In genomic region chr6:373773-374724, GRCh38 we compare ENCODE assay signal across 17 cellular contexts. TPM values are rescaled to one million over a fixed set of nuclear protein-coding genes. Genes with fewer than 3 reads are reported as not detected.
DNase-seq lines count a peak whose midpoint lies in the region; ATAC-seq and TF ChIP-seq lines count a peak whose summit lies in the region.
"Had no signal": no experiment of that assay in that cellular context is flagged by ENCODE, and none has a peak within 500 bp of the region (broad histone marks: within the 10 kb centered on the region; RNA-seq: fewer than 3 reads in every experiment).

No MANE protein-coding gene starts in this region.

- POLR2A ChIA-PET in IMR-90 (lab: Charles Lee; ENCODE audit: unreplicated experiment) = no interaction called here

- no peak overlapping the region for H3K23ac ChIP-seq in IMR-90 (ENCODE audit: low read depth, low read length)

- peaks cover 10% of the 10 kb centered on the region for H3K9me3 Mint-ChIP-seq in chondrocyte (ENCODE audit: low read depth)
- no peaks in the 10 kb centered on the region for H3K9me3 Mint-ChIP-seq in activated T-cell treated with anti-CD3 and anti-CD28 coated beads, Interleukin-2, amount 50 U/mL, for 24 hours
- H3K9me3 Mint-ChIP-seq in activated naive CD4-positive, alpha-beta T cell treated with anti-CD3 and anti-CD28 coated beads, Interleukin-2, amount 50 U/mL, for 72 hours = peaks cover 4 to 5% of the 10 kb centered on the region in 2 donors
- H3K9me3 Mint-ChIP-seq: activated CD8-positive, alpha-beta T cell treated with anti-CD3 and anti-CD28 coated beads for 36 hours had no signal

- no peak overlapping the region for H4K5ac ChIP-seq in IMR-90 (ENCODE audit: low read depth, low read length)

- H3K27ac Mint-ChIP-seq in chondrocyte (ENCODE audit: unreplicated experiment) = no peak overlapping the region
- H3K27ac Mint-ChIP-seq in activated T-cell treated with anti-CD3 and anti-CD28 coated beads, Interleukin-2, amount 50 U/mL, for 24 hours = no peak overlapping the region
- no peak overlapping the region for H3K27ac Mint-ChIP-seq in activated naive CD4-positive, alpha-beta T cell treated with anti-CD3 and anti-CD28 coated beads, Interleukin-2, amount 50 U/mL, for 72 hours
- H3K27ac Mint-ChIP-seq: activated CD8-positive, alpha-beta T cell treated with anti-CD3 and anti-CD28 coated beads for 36 hours; CD4-positive, CD25-positive, alpha-beta regulatory T cell; effector memory CD8-positive, alpha-beta T cell had no signal

- no peak overlapping the region for H2BK15ac ChIP-seq in IMR-90 (ENCODE audit: low read depth, low read length)

- BruUV-seq in IMR-90 (replicated peaks; lab: Mats Ljungman, UMichigan) = no TSS peak

- H4K8ac ChIP-seq in IMR-90 (ENCODE audit: low read depth in 2 of 2, low read length in 2 of 2) = no peak overlapping the region

- H2BK120ac ChIP-seq in IMR-90 (ENCODE audit: low read depth, low read length) = no peak overlapping the region

- H3K4me3 ChIP-seq in IMR-90 (ENCODE audit: insufficient read depth, low read depth, low read length) (no peak overlapping the region), hepatocyte (no peak overlapping the region)
- H3K4me3 ChIP-seq: SJCRH30 had no signal

- in situ Hi-C loops in IMR-90 (cut with MboI; ENCODE audit: low sequenced_read_pairs) = no loop called here

- H3K36me3 ChIP-seq in IMR-90 (ENCODE audit: control insufficient read depth, insufficient read depth, low read length) (no peaks in the 10 kb centered on the region), hepatocyte (replicated peaks; ENCODE audit: insufficient read depth, low read depth) (no peaks in the 10 kb centered on the region)
- H3K36me3 ChIP-seq: SJCRH30 had no signal

- peaks cover 25% of the 10 kb centered on the region for H3K27me3 Mint-ChIP-seq in chondrocyte (ENCODE audit: low read depth)
- peaks cover 43% of the 10 kb centered on the region for H3K27me3 Mint-ChIP-seq in activated T-cell treated with anti-CD3 and anti-CD28 coated beads, Interleukin-2, amount 50 U/mL, for 24 hours

- H3K56ac ChIP-seq in IMR-90 (ENCODE audit: extremely low read depth, insufficient read depth, low read length) = no peak overlapping the region

- H3K9me1 ChIP-seq in IMR-90 (ENCODE audit: insufficient read depth, low read length) = no peaks in the 10 kb centered on the region

- H3K4me1 Mint-ChIP-seq in chondrocyte (ENCODE audit: low read depth) = no peaks in the 10 kb centered on the region
- peaks cover 8% of the 10 kb centered on the region for H3K4me1 Mint-ChIP-seq in activated T-cell treated with anti-CD3 and anti-CD28 coated beads, Interleukin-2, amount 50 U/mL, for 24 hours (ENCODE audit: low read depth)

- no peak overlapping the region for H3K4me3 Mint-ChIP-seq in chondrocyte (ENCODE audit: unreplicated experiment)
- H3K4me3 Mint-ChIP-seq in activated T-cell treated with anti-CD3 and anti-CD28 coated beads, Interleukin-2, amount 50 U/mL, for 24 hours = no peak overlapping the region
- H3K4me3 Mint-ChIP-seq: activated CD8-positive, alpha-beta T cell treated with anti-CD3 and anti-CD28 coated beads for 36 hours; effector memory CD8-positive, alpha-beta T cell had no signal

- H3K4me2 ChIP-seq in IMR-90 (ENCODE audit: low read depth, low read length) (no peak overlapping the region; the same call in 1 of the 2 replicates), hepatocyte (no peak overlapping the region)

- TF ChIP-seq RAD21 in IMR-90 (IDR thresholded peaks at IDR 0.05; ENCODE audit: low read length) = no peak; the same call in 1 of the 2 replicates

- H3K27ac ChIP-seq in IMR-90 (ENCODE audit: insufficient read depth, low read length) (no peak overlapping the region), hepatocyte (no peak overlapping the region)
- H3K27ac ChIP-seq: parathyroid adenoma, SJCRH30 had no signal

- no peaks in the 10 kb centered on the region for H3K9me2 ChIP-seq in hepatocyte (replicated peaks; ENCODE audit: insufficient read depth)

- no peaks in the 10 kb centered on the region for H3K79me2 ChIP-seq in hepatocyte
- H3K79me2 ChIP-seq: parathyroid adenoma had no signal

- TF ChIP-seq POLR2A in IMR-90 (IDR thresholded peaks at IDR 0.05; ENCODE audit: low read depth, low read length) = no peak

- H3K79me1 ChIP-seq in IMR-90 (ENCODE audit: low read depth in 1 of 2, low read length in 2 of 2) = no peaks in the 10 kb centered on the region

- intact Hi-C loops in IMR-90 (cut with micrococcal nuclease) = no loop called here

- H4K20me1 ChIP-seq in IMR-90 (ENCODE audit: insufficient read depth, low read length) (no peaks in the 10 kb centered on the region), hepatocyte (ENCODE audit: insufficient read depth, poor library complexity, severe bottlenecking) (no peaks in the 10 kb centered on the region)

- TF ChIP-seq CTCF in IMR-90 (conservative IDR thresholded peaks at IDR 0.05; ENCODE audit: low read depth, low read length) = peak; percentile 32
- peak; percentile 39 for TF ChIP-seq CTCF in chondrocyte (IDR thresholded peaks at IDR 0.05)
- peak; percentile 39 for TF ChIP-seq CTCF in hepatocyte (IDR thresholded peaks at IDR 0.05; ENCODE audit: poor library complexity)

- WGBS in IMR-90 (ENCODE audit: extremely low coverage in 2 of 2, insufficient read length in 1 of 2), 2 experiments = 50% methylated on average over 22 of the region's 26 CpGs; no CpG with 5 or more reads in 1 of the 2 experiments
- 69% methylated on average over 26 of the region's 26 CpGs for WGBS in hepatocyte (ENCODE audit: low lambda C conversion rate, missing lambda C conversion rate)

- no peak overlapping the region for H3K18ac ChIP-seq in IMR-90 (ENCODE audit: low read depth, low read length)

- H3K14ac ChIP-seq in IMR-90 (replicated peaks; ENCODE audit: low read depth, low read length) = no peak overlapping the region

- H3K9ac ChIP-seq in IMR-90 (ENCODE audit: low read depth, low read length) = no peak overlapping the region
- H3K9ac ChIP-seq: parathyroid adenoma had no signal

- H3K9me3 ChIP-seq in IMR-90 (ENCODE audit: control insufficient read depth, insufficient read depth, low read length) (peaks cover 16% of the 10 kb centered on the region), hepatocyte (ENCODE audit: low read depth) (no peaks in the 10 kb centered on the region)
- H3K9me3 ChIP-seq: SJCRH30 had no signal

- H3K4me1 ChIP-seq in IMR-90 (ENCODE audit: control insufficient read depth, insufficient read depth, low read length) = no peaks in the 10 kb centered on the region
- no peaks in the 10 kb centered on the region for H3K4me1 ChIP-seq in hepatocyte (ENCODE audit: insufficient read depth)
- H3K4me1 ChIP-seq: parathyroid adenoma, SJCRH30 had no signal

- no peak overlapping the region for H3K4ac ChIP-seq in IMR-90 (ENCODE audit: low read depth, low read length)

- ATAC-seq in IMR-90 (ENCODE audit: low read depth) (peak; percentile 17; the same call in 1 of the 2 replicates), HG02973 (IDR thresholded peaks at IDR 0.05; ENCODE audit: unreplicated experiment) (no peak)
- no peak for ATAC-seq in activated naive CD4-positive, alpha-beta T cell treated with anti-CD3 and anti-CD28 coated beads, Interleukin-2, amount 50 U/mL, for 72 hours
- ATAC-seq: activated CD8-positive, alpha-beta T cell treated with anti-CD3 and anti-CD28 coated beads for 36 hours; effector memory CD8-positive, alpha-beta T cell had no signal

- CTCF ChIA-PET in IMR-90 (lab: Yijun Ruan, JAX) = no interaction called here

- H3K27me3 ChIP-seq in IMR-90 (ENCODE audit: control insufficient read depth, insufficient read depth, low read length) (peaks cover 32% of the 10 kb centered on the region), hepatocyte (no peaks in the 10 kb centered on the region)
- H3K27me3 ChIP-seq: SJCRH30 had no signal

- DNase-seq in IMR-90 (peak; percentile 16), chondrocyte (ENCODE audit: low spot score) (peak; percentile 95), hepatocyte (ENCODE audit: low spot score) (peak; percentile 56), stromal cell of bone marrow (ENCODE audit: low read depth) (peak; percentile 10), HUDEP-2 (lab: John Stamatoyannopoulos, UW; ENCODE audit: unreplicated experiment in 76 of 76) (no peak)
- no peak for DNase-seq in activated T-cell treated with anti-CD3 and anti-CD28 coated beads, Interleukin-2, amount 50 U/mL, for 24 hours
- no peak for DNase-seq in activated naive CD4-positive, alpha-beta T cell treated with anti-CD3 and anti-CD28 coated beads, Interleukin-2, amount 50 U/mL, for 72 hours (ENCODE audit: low spot score in 2 of 2)
- DNase-seq: activated CD8-positive, alpha-beta T cell treated with anti-CD3 and anti-CD28 coated beads for 36 hours; CD4-positive, CD25-positive, alpha-beta regulatory T cell; DMS79; effector memory CD8-positive, alpha-beta T cell; NCI-H1105 treated with DMSO at 0.1 percent for 48 hours; SJCRH30; stimulated activated CD4-positive, alpha-beta T cell treated with anti-CD3 and anti-CD28 coated beads, Interleukin-12 subunit alpha, Interleukin-12 subunit beta, amount 100 ng/mL, for 4 hours had no signal

- no peak overlapping the region for H4K91ac ChIP-seq in IMR-90 (ENCODE audit: insufficient read depth, low read depth, low read length)

- no peak overlapping the region for H2BK20ac ChIP-seq in IMR-90 (ENCODE audit: low read depth, low read length)

- H2AFZ ChIP-seq in IMR-90 (replicated peaks; ENCODE audit: low read length, poor library complexity) = no peak overlapping the region
- no peak overlapping the region for H2AFZ ChIP-seq in hepatocyte
- H2AFZ ChIP-seq: parathyroid adenoma had no signal

- no peak overlapping the region for H2AK9ac ChIP-seq in IMR-90 (replicated peaks; ENCODE audit: low read depth, low read length, poor library complexity)

- H2AK5ac ChIP-seq in IMR-90 (ENCODE audit: low read depth, low read length) = no peak overlapping the region

- H3K36me3 Mint-ChIP-seq in chondrocyte (ENCODE audit: low read depth) = no peaks in the 10 kb centered on the region
- no peaks in the 10 kb centered on the region for H3K36me3 Mint-ChIP-seq in activated T-cell treated with anti-CD3 and anti-CD28 coated beads, Interleukin-2, amount 50 U/mL, for 24 hours (ENCODE audit: low read depth)
- H3K36me3 Mint-ChIP-seq in activated naive CD4-positive, alpha-beta T cell treated with anti-CD3 and anti-CD28 coated beads, Interleukin-2, amount 50 U/mL, for 72 hours = peaks cover 5 to 6% of the 10 kb centered on the region in 2 donors

- dilution Hi-C loops in IMR-90 (cut with HindIII; ENCODE audit: low sequenced_read_pairs, unreplicated experiment) = no loop called here

- no peak overlapping the region for H2BK5ac ChIP-seq in IMR-90 (ENCODE audit: low read depth, low read length, poor library complexity, severe bottlenecking)

TF ChIP-seq in IMR-90, 13 proteins besides CTCF, POLR2A, EP300 and RAD21 (continues in another document):
- no peak for TF ChIP-seq NFE2L2 (IDR thresholded peaks at IDR 0.05; ENCODE audit: low read depth, low read length)

RNA-seq across cellular contexts. Expression of gene IRF4, which starts 17.5 kb away (rescaled TPM):
- total RNA-seq in IMR-90 (2012; rRNA removed) = not detected in 2 replicates
- not detected in 2 replicates for polyA plus RNA-seq in IMR-90 (2012; rRNA removed)
- not detected in 2 replicates for polyA plus RNA-seq in IMR-90 (2012; cell fraction: cytosol; rRNA removed)
- polyA plus RNA-seq in IMR-90 (2012; cell fraction: nucleus; rRNA removed; ENCODE audit: low replicate concordance) = 0.01 and 0.08 TPM in 2 replicates
- total RNA-seq in chondrocyte = 0.05 TPM in 1 of 3 replicates, not detected in the others
- total RNA-seq in hepatocyte = 0.23 and 0.44 TPM in 2 replicates
- 0.02 TPM in 1 of 2 replicates, not detected in the other for polyA plus RNA-seq in hepatocyte
- 100 to 1,000 TPM; 334 to 809 TPM for total RNA-seq in activated naive CD4-positive, alpha-beta T cell treated with anti-CD3 and anti-CD28 coated beads, Interleukin-2, amount 50 U/mL, for 72 hours
- total RNA-seq: H4, SJCRH30 had no signal

Comparison
In these comparisons a context has a peak if more than half of its experiments do, and no peak if none do; other contexts are left out.
1. DNase-seq: peak in IMR-90 (single experiment), chondrocyte (single experiment), hepatocyte (single experiment) and stromal cell of bone marrow (single experiment); none in activated T-cell treated with anti-CD3 and anti-CD28 coated beads, Interleukin-2, amount 50 U/mL, for 24 hours (single experiment), activated naive CD4-positive, alpha-beta T cell treated with anti-CD3 and anti-CD28 coated beads, Interleukin-2, amount 50 U/mL, for 72 hours (0 of 2) and HUDEP-2 (0 of 76).
2. RNA of gene IRF4, which starts 17.5 kb away (total RNA-seq): 334 to 809 TPM in activated naive CD4-positive, alpha-beta T cell treated with anti-CD3 and anti-CD28 coated beads, Interleukin-2, amount 50 U/mL, for 72 hours; 0.23 to 0.44 TPM in hepatocyte, 0.05 TPM in chondrocyte and not detected in IMR-90; every median in the first group is over 100 times any median in the second.
3. Peak in every context shown above with its lines, with median percentiles within 50 percentile points of each other: CTCF ChIP-seq.